1 cellular context compared by ENCODE assay signal in genomic region chr7:92830532-92831110, GRCh38.
TF ChIP-seq lines count a peak whose summit lies in the region.

No MANE protein-coding gene starts in this region.

TF ChIP-seq in IMR-90, 13 proteins besides CTCF, POLR2A, EP300 and RAD21:
- no peak for TF ChIP-seq MAFK (IDR thresholded peaks at IDR 0.05; ENCODE audit: low read depth, low read length)
- no peak for TF ChIP-seq BHLHE40 (IDR thresholded peaks at IDR 0.05; ENCODE audit: low read depth, low read length)
- no peak for TF ChIP-seq RFX5 (IDR thresholded peaks at IDR 0.05; ENCODE audit: low read depth, low read length)
- TF ChIP-seq MAZ (IDR thresholded peaks at IDR 0.05; ENCODE audit: borderline replicate concordance, low read depth, low read length) = no peak
- no peak for TF ChIP-seq RCOR1 (IDR thresholded peaks at IDR 0.05; ENCODE audit: insufficient replicate concordance, low read length)
- no peak for TF ChIP-seq CHD1 (IDR thresholded peaks at IDR 0.05; ENCODE audit: low read depth, low read length)
- no peak for TF ChIP-seq CEBPB (IDR thresholded peaks at IDR 0.05; ENCODE audit: low read depth, low read length)
- TF ChIP-seq ELK1 (IDR thresholded peaks at IDR 0.05; ENCODE audit: borderline replicate concordance, low read depth, low read length) = no peak
- TF ChIP-seq NFE2L2 (IDR thresholded peaks at IDR 0.05; ENCODE audit: low read depth, low read length) = no peak
- no peak for TF ChIP-seq SMC3 (IDR thresholded peaks at IDR 0.05; ENCODE audit: low read depth, low read length)
